ENCODE assay signal across 1 cellular context in the genomic region with DNA sequence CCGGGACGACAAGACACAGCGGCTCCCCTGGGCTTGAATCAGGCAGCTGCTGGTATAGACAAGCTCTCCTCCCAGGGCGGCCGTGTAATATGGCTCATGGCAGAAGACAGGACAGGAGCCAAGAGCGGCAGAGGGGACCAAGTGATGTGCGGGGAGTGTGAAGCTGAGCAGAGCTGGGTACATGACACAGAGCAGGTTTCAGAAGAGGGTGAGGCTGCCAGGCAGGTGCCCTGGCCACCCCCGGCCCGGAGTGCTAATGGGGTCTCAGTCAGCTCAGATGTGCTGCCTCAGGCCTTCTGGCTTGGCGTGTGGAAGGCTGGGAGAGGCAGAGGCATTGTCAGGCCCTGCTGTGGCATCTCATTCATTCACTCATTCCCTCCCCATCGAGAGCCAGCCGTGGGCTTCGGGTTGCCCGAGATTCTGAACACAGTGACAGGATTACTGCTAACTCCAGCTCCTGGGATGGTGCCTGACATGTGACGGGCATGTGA.
TF ChIP-seq lines count a peak whose summit lies in the region.

No MANE protein-coding gene starts in this region.

TF ChIP-seq in HepG2, 621 proteins besides CTCF, POLR2A, EP300 and RAD21 (continued from another document):
- TF ChIP-seq, protein P1, sequence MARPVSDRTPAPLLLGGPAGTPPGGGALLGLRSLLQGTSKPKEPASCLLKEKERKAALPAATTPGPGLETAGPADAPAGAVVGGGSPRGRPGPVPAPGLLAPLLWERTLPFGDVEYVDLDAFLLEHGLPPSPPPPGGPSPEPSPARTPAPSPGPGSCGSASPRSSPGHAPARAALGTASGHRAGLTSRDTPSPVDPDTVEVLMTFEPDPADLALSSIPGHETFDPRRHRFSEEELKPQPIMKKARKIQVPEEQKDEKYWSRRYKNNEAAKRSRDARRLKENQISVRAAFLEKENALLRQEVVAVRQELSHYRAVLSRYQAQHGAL (CRISPR knock-in tag; IDR thresholded peaks at IDR 0.05; ENCODE audit: not compliant biosample characterization) = no peak
- TF ChIP-seq, protein P2, sequence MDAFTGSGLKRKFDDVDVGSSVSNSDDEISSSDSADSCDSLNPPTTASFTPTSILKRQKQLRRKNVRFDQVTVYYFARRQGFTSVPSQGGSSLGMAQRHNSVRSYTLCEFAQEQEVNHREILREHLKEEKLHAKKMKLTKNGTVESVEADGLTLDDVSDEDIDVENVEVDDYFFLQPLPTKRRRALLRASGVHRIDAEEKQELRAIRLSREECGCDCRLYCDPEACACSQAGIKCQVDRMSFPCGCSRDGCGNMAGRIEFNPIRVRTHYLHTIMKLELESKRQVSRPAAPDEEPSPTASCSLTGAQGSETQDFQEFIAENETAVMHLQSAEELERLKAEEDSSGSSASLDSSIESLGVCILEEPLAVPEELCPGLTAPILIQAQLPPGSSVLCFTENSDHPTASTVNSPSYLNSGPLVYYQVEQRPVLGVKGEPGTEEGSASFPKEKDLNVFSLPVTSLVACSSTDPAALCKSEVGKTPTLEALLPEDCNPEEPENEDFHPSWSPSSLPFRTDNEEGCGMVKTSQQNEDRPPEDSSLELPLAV (CRISPR knock-in tag; conservative IDR thresholded peaks at IDR 0.05; ENCODE audit: low read depth) = no peak
- TF ChIP-seq FOXA3 (CRISPR knock-in tag; IDR thresholded peaks at IDR 0.05) = no peak
- no peak for TF ChIP-seq ZMYM2 (CRISPR knock-in tag; IDR thresholded peaks at IDR 0.05)
- no peak for TF ChIP-seq DNMT3B (CRISPR knock-in tag; conservative IDR thresholded peaks at IDR 0.05)
TF ChIP-seq in HepG2: peak in this region for 0.
